In genomic region chr12:75977952-75978671, GRCh38 we compare ENCODE assay signal across 9 cellular contexts. TPM values are rescaled to one million over a fixed set of nuclear protein-coding genes. Genes with fewer than 3 reads are reported as not detected.
DNase-seq lines count a peak whose midpoint lies in the region; ATAC-seq, FAIRE-seq and TF ChIP-seq lines count a peak whose summit lies in the region.
"Had no signal": no experiment of that assay in that cellular context is flagged by ENCODE, and none has a peak within 500 bp of the region (broad histone marks: within the 10 kb centered on the region; RNA-seq: fewer than 3 reads in every experiment).

No MANE protein-coding gene starts in this region.

- in situ Hi-C loops in SK-MEL-5 (cut with HindIII; ENCODE audit: low pct_unique_long_range_greater_than_20kb, low sequenced_read_pairs) = no loop called here

- no peak overlapping the region for H3K4me3 ChIP-seq in AG10803 (ENCODE audit: low read length)
- H3K4me3 ChIP-seq: HAP-1 had no signal

- FAIRE-seq in urothelium cell line (lab: Jason Lieb, UNC) = no peak

- intact Hi-C loops in Right ventricle myocardium superior (cut with DNase I) = no loop called here

- ATAC-seq in GM19372 (IDR thresholded peaks at IDR 0.05; ENCODE audit: low read depth, unreplicated experiment) (peak; percentile 83), HG03457 (IDR thresholded peaks at IDR 0.05; ENCODE audit: unreplicated experiment) (peak; percentile 95), Right ventricle myocardium superior (ENCODE audit: poor library complexity) (peak; percentile 85)

- peak; percentile 20; the same call in 1 of the 2 replicates for TF ChIP-seq CTCF in AG10803 (conservative IDR thresholded peaks at IDR 0.05; ENCODE audit: low read length)

- DNase-seq in AG10803 (ENCODE audit: low read depth) = peak; percentile 99
- peak; percentile 99 for DNase-seq in SK-MEL-5 (ENCODE audit: low read depth, low spot score)
- peak; percentile 74 for DNase-seq in activated naive CD4-positive, alpha-beta T cell treated with anti-CD3 and anti-CD28 coated beads, Interleukin-2, amount 50 U/mL, for 16 hours
- no peak for DNase-seq in Right ventricle myocardium superior
- peak; percentile 29 for DNase-seq in retina
- peak; percentile 86 for DNase-seq in urothelium cell line (ENCODE audit: low spot score)

RNA-seq across cellular contexts. Expression of gene PHLDA1, which starts 53.5 kb away (rescaled TPM):
- 108 and 115 TPM in 2 replicates for total RNA-seq in SK-MEL-5 (2014; rRNA removed; shearing (Covaris generic))
- polyA plus RNA-seq in SK-MEL-5 (2015; cell fraction: cytosol; rRNA removed) = 132 and 167 TPM in 2 replicates
- polyA plus RNA-seq in SK-MEL-5 (2015; cell fraction: nucleus; rRNA removed) = 128 and 165 TPM in 2 replicates
- 6.6 TPM for total RNA-seq in Right ventricle myocardium superior

Comparison
In these comparisons a context has a peak if more than half of its experiments do, and no peak if none do; other contexts are left out.
1. RNA of gene PHLDA1, which starts 53.5 kb away (total RNA-seq): 108 to 115 TPM in SK-MEL-5; 6.6 TPM in Right ventricle myocardium superior (single experiment); every median in the first group is over 10 times any median in the second.
2. Peak in every context shown above with its lines, with median percentiles within 50 percentile points of each other: ATAC-seq.